ENCODE assay signal across 1 cellular context in the genomic region with DNA sequence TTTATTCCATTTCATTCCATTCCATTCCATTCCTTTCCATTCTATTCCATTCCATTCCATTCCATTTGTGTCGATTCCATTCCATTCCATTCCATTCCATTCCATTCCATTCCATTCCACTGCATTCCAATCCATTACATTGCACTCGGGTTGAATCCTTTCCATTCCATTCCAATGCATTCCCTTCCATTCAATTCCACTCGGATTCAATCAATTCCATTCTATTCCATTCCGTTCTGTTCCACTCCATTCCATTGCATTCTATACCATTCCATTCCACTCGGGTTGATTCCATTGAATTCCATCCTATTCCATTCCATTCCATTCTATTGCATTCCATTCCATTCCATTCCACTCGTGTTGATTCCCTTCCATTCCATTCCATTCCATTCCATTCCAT.
TF ChIP-seq lines count a peak whose summit lies in the region.

No MANE protein-coding gene starts in this region.

TF ChIP-seq in HepG2, 621 proteins besides CTCF, POLR2A, EP300 and RAD21 (continued from another document):
- TF ChIP-seq, protein P1, sequence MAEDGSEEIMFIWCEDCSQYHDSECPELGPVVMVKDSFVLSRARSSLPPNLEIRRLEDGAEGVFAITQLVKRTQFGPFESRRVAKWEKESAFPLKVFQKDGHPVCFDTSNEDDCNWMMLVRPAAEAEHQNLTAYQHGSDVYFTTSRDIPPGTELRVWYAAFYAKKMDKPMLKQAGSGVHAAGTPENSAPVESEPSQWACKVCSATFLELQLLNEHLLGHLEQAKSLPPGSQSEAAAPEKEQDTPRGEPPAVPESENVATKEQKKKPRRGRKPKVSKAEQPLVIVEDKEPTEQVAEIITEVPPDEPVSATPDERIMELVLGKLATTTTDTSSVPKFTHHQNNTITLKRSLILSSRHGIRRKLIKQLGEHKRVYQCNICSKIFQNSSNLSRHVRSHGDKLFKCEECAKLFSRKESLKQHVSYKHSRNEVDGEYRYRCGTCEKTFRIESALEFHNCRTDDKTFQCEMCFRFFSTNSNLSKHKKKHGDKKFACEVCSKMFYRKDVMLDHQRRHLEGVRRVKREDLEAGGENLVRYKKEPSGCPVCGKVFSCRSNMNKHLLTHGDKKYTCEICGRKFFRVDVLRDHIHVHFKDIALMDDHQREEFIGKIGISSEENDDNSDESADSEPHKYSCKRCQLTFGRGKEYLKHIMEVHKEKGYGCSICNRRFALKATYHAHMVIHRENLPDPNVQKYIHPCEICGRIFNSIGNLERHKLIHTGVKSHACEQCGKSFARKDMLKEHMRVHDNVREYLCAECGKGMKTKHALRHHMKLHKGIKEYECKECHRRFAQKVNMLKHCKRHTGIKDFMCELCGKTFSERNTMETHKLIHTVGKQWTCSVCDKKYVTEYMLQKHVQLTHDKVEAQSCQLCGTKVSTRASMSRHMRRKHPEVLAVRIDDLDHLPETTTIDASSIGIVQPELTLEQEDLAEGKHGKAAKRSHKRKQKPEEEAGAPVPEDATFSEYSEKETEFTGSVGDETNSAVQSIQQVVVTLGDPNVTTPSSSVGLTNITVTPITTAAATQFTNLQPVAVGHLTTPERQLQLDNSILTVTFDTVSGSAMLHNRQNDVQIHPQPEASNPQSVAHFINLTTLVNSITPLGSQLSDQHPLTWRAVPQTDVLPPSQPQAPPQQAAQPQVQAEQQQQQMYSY (CRISPR knock-in tag; IDR thresholded peaks at IDR 0.05): peak; percentile 67
